In the genomic region with DNA sequence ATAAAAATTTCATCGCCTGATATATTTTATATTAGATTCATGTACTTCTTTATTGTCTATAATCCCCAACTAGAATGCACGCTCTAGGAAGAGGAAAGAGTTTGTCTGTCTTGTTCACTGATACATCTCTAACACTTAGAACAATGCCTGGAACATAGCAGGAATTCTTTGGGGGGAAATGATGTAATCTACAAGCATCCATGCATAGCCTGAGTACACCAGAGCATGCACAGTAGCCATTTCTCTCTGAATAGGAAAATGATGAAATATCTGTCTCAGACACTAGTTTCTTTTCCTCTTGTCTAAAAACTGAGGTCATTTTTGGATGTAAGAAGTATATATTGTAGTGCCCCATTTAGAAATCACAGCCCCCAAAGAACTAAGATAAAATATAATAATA, we compare ENCODE assay signal across 14 cellular contexts.
DNase-seq lines count a peak whose midpoint lies in the region; ATAC-seq and TF ChIP-seq lines count a peak whose summit lies in the region.
"Had no signal": no experiment of that assay in that cellular context is flagged by ENCODE, and none has a peak within 500 bp of the region (broad histone marks: within the 10 kb centered on the region; RNA-seq: fewer than 3 reads in every experiment).

No MANE protein-coding gene starts in this region.

- H3K27ac ChIP-seq in IMR-90 (ENCODE audit: insufficient read depth, low read length) = no peak overlapping the region
- H3K27ac ChIP-seq: SK-N-MC, tibial artery had no signal

- H3K56ac ChIP-seq in IMR-90 (ENCODE audit: extremely low read depth, insufficient read depth, low read length) = no peak overlapping the region

- no peak overlapping the region for H3K9ac ChIP-seq in IMR-90 (ENCODE audit: low read depth, low read length)

- dilution Hi-C loops in IMR-90 (cut with HindIII; ENCODE audit: low sequenced_read_pairs, unreplicated experiment) = no loop called here

- H3K4ac ChIP-seq in IMR-90 (ENCODE audit: low read depth, low read length) = no peak overlapping the region

- peaks cover 8% of the 10 kb centered on the region for H3K9me3 Mint-ChIP-seq in nephron
- H3K9me3 Mint-ChIP-seq in effector memory CD8-positive, alpha-beta T cell = no peaks in the 10 kb centered on the region

- H3K27ac Mint-ChIP-seq in nephron = peak overlapping the region; percentile 16 to 81 (median 49)
- H3K27ac Mint-ChIP-seq in effector memory CD8-positive, alpha-beta T cell = no peak overlapping the region

- H3K4me2 ChIP-seq in IMR-90 (ENCODE audit: low read depth, low read length) = no peak overlapping the region

- H3K27me3 ChIP-seq in IMR-90 (ENCODE audit: control insufficient read depth, insufficient read depth, low read length) = peaks cover 2% of the 10 kb centered on the region; the same call in 1 of the 2 replicates
- H3K27me3 ChIP-seq: dorsolateral prefrontal cortex, tibial artery had no signal

- 100% methylated on average over 1 of the region's 2 CpGs; no CpG with 5 or more reads in 1 of the 2 experiments for WGBS in IMR-90 (ENCODE audit: extremely low coverage in 2 of 2, insufficient read length in 1 of 2), 2 experiments

- ATAC-seq in IMR-90 (ENCODE audit: low read depth) = peak; percentile 37; the same call in 1 of the 2 replicates
- ATAC-seq in GM21360 (IDR thresholded peaks at IDR 0.05; ENCODE audit: unreplicated experiment) = no peak
- no peak for ATAC-seq in GM18873 (IDR thresholded peaks at IDR 0.05; ENCODE audit: low FRiP score, unreplicated experiment)
- no peak for ATAC-seq in effector memory CD8-positive, alpha-beta T cell (replicated peaks)
- ATAC-seq: left ventricle myocardium superior had no signal

- no peaks in the 10 kb centered on the region for H3K9me1 ChIP-seq in IMR-90 (ENCODE audit: insufficient read depth, low read length)

- TF ChIP-seq RAD21 in IMR-90 (IDR thresholded peaks at IDR 0.05; ENCODE audit: low read length) = no peak

- H4K8ac ChIP-seq in IMR-90 (ENCODE audit: low read depth in 2 of 2, low read length in 2 of 2) = no peak overlapping the region

- no peak overlapping the region for H2AFZ ChIP-seq in IMR-90 (replicated peaks; ENCODE audit: low read length, poor library complexity)

- H4K5ac ChIP-seq in IMR-90 (ENCODE audit: low read depth, low read length) = no peak overlapping the region

- no peak overlapping the region for H3K18ac ChIP-seq in IMR-90 (ENCODE audit: low read depth, low read length)

- H3K9me3 ChIP-seq in IMR-90 (ENCODE audit: control insufficient read depth, insufficient read depth, low read length) = no peaks in the 10 kb centered on the region

- H2BK5ac ChIP-seq in IMR-90 (ENCODE audit: low read depth, low read length, poor library complexity, severe bottlenecking) = no peak overlapping the region

- H3K27me3 Mint-ChIP-seq in nephron (ENCODE audit: low read depth) = peaks cover 4% of the 10 kb centered on the region
- peaks cover 0 to 21% of the 10 kb centered on the region in 2 donors for H3K27me3 Mint-ChIP-seq in effector memory CD8-positive, alpha-beta T cell

- no peak overlapping the region for H2BK20ac ChIP-seq in IMR-90 (ENCODE audit: low read depth, low read length)

- H3K4me1 ChIP-seq in IMR-90 (ENCODE audit: control insufficient read depth, insufficient read depth, low read length) = no peaks in the 10 kb centered on the region
- H3K4me1 ChIP-seq: tibial artery had no signal

- TF ChIP-seq CTCF in IMR-90 (conservative IDR thresholded peaks at IDR 0.05; ENCODE audit: low read depth, low read length) = no peak
- no peak for TF ChIP-seq CTCF in cardiac fibroblast (IDR thresholded peaks at IDR 0.05; ENCODE audit: low read depth, low read length)
- no peak for TF ChIP-seq CTCF in nephron (IDR thresholded peaks at IDR 0.05; ENCODE audit: unreplicated experiment in 3 of 3)

- CTCF ChIA-PET in IMR-90 (lab: Yijun Ruan, JAX) = no interaction called here

- no peak overlapping the region for H3K23ac ChIP-seq in IMR-90 (ENCODE audit: low read depth, low read length)

- H3K4me3 Mint-ChIP-seq in nephron = no peak overlapping the region
- H3K4me3 Mint-ChIP-seq in effector memory CD8-positive, alpha-beta T cell = no peak overlapping the region

- H2AK9ac ChIP-seq in IMR-90 (replicated peaks; ENCODE audit: low read depth, low read length, poor library complexity) = no peak overlapping the region

- POLR2A ChIA-PET in IMR-90 (lab: Charles Lee; ENCODE audit: unreplicated experiment) = no interaction called here

- H3K14ac ChIP-seq in IMR-90 (replicated peaks; ENCODE audit: low read depth, low read length) = no peak overlapping the region

- peaks cover 8% of the 10 kb centered on the region for H3K36me3 Mint-ChIP-seq in nephron (ENCODE audit: low read depth)
- no peaks in the 10 kb centered on the region for H3K36me3 Mint-ChIP-seq in effector memory CD8-positive, alpha-beta T cell (ENCODE audit: insufficient read depth)

- H2BK15ac ChIP-seq in IMR-90 (ENCODE audit: low read depth, low read length) = no peak overlapping the region

- H3K4me1 Mint-ChIP-seq in nephron = no peaks in the 10 kb centered on the region
- no peaks in the 10 kb centered on the region for H3K4me1 Mint-ChIP-seq in effector memory CD8-positive, alpha-beta T cell (ENCODE audit: low read depth in 2 of 2)

- no peaks in the 10 kb centered on the region for H4K20me1 ChIP-seq in IMR-90 (ENCODE audit: insufficient read depth, low read length)

- no peaks in the 10 kb centered on the region for H3K36me3 ChIP-seq in IMR-90 (ENCODE audit: control insufficient read depth, insufficient read depth, low read length)
- H3K36me3 ChIP-seq: tibial artery had no signal

- H2AK5ac ChIP-seq in IMR-90 (ENCODE audit: low read depth, low read length) = no peak overlapping the region

- BruUV-seq in IMR-90 (replicated peaks; lab: Mats Ljungman, UMichigan) = no TSS peak

- H3K4me3 ChIP-seq in IMR-90 (ENCODE audit: insufficient read depth, low read depth, low read length) (no peak overlapping the region), cardiac fibroblast (replicated peaks in 1 of 2; ENCODE audit: low read depth in 2 of 2, low read length in 2 of 2) (no peak overlapping the region)
- H3K4me3 ChIP-seq: dorsolateral prefrontal cortex, SK-N-MC, tibial artery had no signal

- H4K91ac ChIP-seq in IMR-90 (ENCODE audit: insufficient read depth, low read depth, low read length) = no peak overlapping the region

- intact Hi-C loops in IMR-90 (cut with micrococcal nuclease) = no loop called here

- no peak overlapping the region for H2BK120ac ChIP-seq in IMR-90 (ENCODE audit: low read depth, low read length)

- H3K79me1 ChIP-seq in IMR-90 (ENCODE audit: low read depth in 1 of 2, low read length in 2 of 2) = no peaks in the 10 kb centered on the region

- DNase-seq in DMS53 (lab: John Stamatoyannopoulos, UW) (peak; percentile 69), IMR-90 (peak; percentile 43), cardiac fibroblast (ENCODE audit: low read depth in 2 of 2) (peak; percentile 80 to 90), NCI-H1417 treated with DMSO at 0.1 percent for 48 hours (lab: John Stamatoyannopoulos, UW) (no peak)
- DNase-seq in effector memory CD8-positive, alpha-beta T cell = no peak
- DNase-seq: DND-41, dorsolateral prefrontal cortex, left ventricle myocardium superior, NCI-H1105, tibial artery had no signal

- no peak for TF ChIP-seq POLR2A in IMR-90 (IDR thresholded peaks at IDR 0.05; ENCODE audit: low read depth, low read length)

- in situ Hi-C loops in IMR-90 (cut with MboI; ENCODE audit: low sequenced_read_pairs) = no loop called here

TF ChIP-seq in IMR-90, 13 proteins besides CTCF, POLR2A, EP300 and RAD21:
- TF ChIP-seq CEBPB (IDR thresholded peaks at IDR 0.05; ENCODE audit: low read depth, low read length) = peak; percentile 36; the same call in 1 of the 2 replicates
- no peak for TF ChIP-seq MAZ (IDR thresholded peaks at IDR 0.05; ENCODE audit: borderline replicate concordance, low read depth, low read length)

Comparison
In these comparisons a context has a peak if more than half of its experiments do, and no peak if none do; other contexts are left out.
1. DNase-seq: peak in DMS53 (single experiment), IMR-90 (single experiment) and cardiac fibroblast (2 of 2); none in NCI-H1417 treated with DMSO at 0.1 percent for 48 hours (single experiment) and effector memory CD8-positive, alpha-beta T cell (0 of 3).
2. H3K27ac Mint-ChIP-seq: peak in nephron (3 of 3); none in effector memory CD8-positive, alpha-beta T cell (0 of 2).